Comparison of ENCODE assay signal across 17 cellular contexts in genomic region chr3:195761503-195762248, GRCh38. TPM values are rescaled to one million over a fixed set of nuclear protein-coding genes. Genes with fewer than 3 reads are reported as not detected.
DNase-seq lines count a peak whose midpoint lies in the region; ATAC-seq lines count a peak whose summit lies in the region.
"Had no signal": no experiment of that assay in that cellular context is flagged by ENCODE, and none has a peak within 500 bp of the region (broad histone marks: within the 10 kb centered on the region; RNA-seq: fewer than 3 reads in every experiment).

No MANE protein-coding gene starts in this region.

- intact Hi-C loops in left colon (cut with DNase I, micrococcal nuclease): no loop called here
- intact Hi-C loops in activated CD4-positive, alpha-beta T cell treated with anti-CD3 and anti-CD28 coated beads for 36 hours (cut with DNase I, micrococcal nuclease): no loop called here

- CTCF ChIA-PET in activated CD4-positive, alpha-beta T cell treated with anti-CD3 and anti-CD28 coated beads for 36 hours (lab: Charles Lee): no interaction called here

- peaks cover 66% of the 10 kb centered on the region for H3K27me3 Mint-ChIP-seq in stimulated activated naive CD8-positive, alpha-beta T cell treated with anti-CD3 and anti-CD28 coated beads, Interleukin-15, amount 100 ng/mL, for 72 hours
- peaks cover 46% of the 10 kb centered on the region for H3K27me3 Mint-ChIP-seq in activated CD4-positive, alpha-beta T cell treated with anti-CD3 and anti-CD28 coated beads for 36 hours

- no peaks in the 10 kb centered on the region for H3K9me3 Mint-ChIP-seq in stimulated activated naive CD8-positive, alpha-beta T cell treated with anti-CD3 and anti-CD28 coated beads, Interleukin-15, amount 100 ng/mL, for 72 hours
- no peaks in the 10 kb centered on the region for H3K9me3 Mint-ChIP-seq in activated CD4-positive, alpha-beta T cell treated with anti-CD3 and anti-CD28 coated beads for 36 hours (ENCODE audit: low read depth)
- H3K9me3 Mint-ChIP-seq: CD8-positive, alpha-beta memory T cell; neural progenitor cell had no signal

- no peak for DNase-seq in stimulated activated naive CD8-positive, alpha-beta T cell treated with anti-CD3 and anti-CD28 coated beads, Interleukin-15, amount 100 ng/mL, for 72 hours
- DNase-seq in stimulated activated naive CD8-positive, alpha-beta T cell treated with anti-CD3 and anti-CD28 coated beads, Interleukin-15, Interleukin-2, amounts not matched to agents 100 U/mL and 50 U/mL, for 24 hours: no peak
- DNase-seq in NCI-H510A treated with DMSO at 0.1 percent for 48 hours (lab: John Stamatoyannopoulos, UW) (peak; percentile 14), left colon (no peak), dermis blood vessel endothelial cell (no peak)
- DNase-seq in activated CD4-positive, alpha-beta T cell treated with anti-CD3 and anti-CD28 coated beads for 36 hours: no peak
- DNase-seq: activated effector memory CD4-positive, alpha-beta T cell treated with Interleukin-2 at 50 U/mL for 16 hours; caudate nucleus; CD8-positive, alpha-beta memory T cell; esophagus squamous epithelium; midbrain; NCI-H1048; PC-9 had no signal

- H3K4me1 Mint-ChIP-seq in stimulated activated naive CD8-positive, alpha-beta T cell treated with anti-CD3 and anti-CD28 coated beads, Interleukin-15, amount 100 ng/mL, for 72 hours: peaks cover 12% of the 10 kb centered on the region
- peaks cover 4% of the 10 kb centered on the region for H3K4me1 Mint-ChIP-seq in activated CD4-positive, alpha-beta T cell treated with anti-CD3 and anti-CD28 coated beads for 36 hours
- H3K4me1 Mint-ChIP-seq: neural progenitor cell had no signal

- ATAC-seq in stimulated activated naive CD8-positive, alpha-beta T cell treated with anti-CD3 and anti-CD28 coated beads, Interleukin-15, amount 100 ng/mL, for 72 hours: peak; percentile 58
- no peak for ATAC-seq in stimulated activated naive CD8-positive, alpha-beta T cell treated with anti-CD3 and anti-CD28 coated beads, Interleukin-15, Interleukin-2, amounts not matched to agents 100 U/mL and 50 U/mL, for 24 hours
- ATAC-seq in left colon: peak; percentile 7
- ATAC-seq in activated CD4-positive, alpha-beta T cell treated with anti-CD3 and anti-CD28 coated beads for 36 hours: no peak
- no peak for ATAC-seq in HG02798 (IDR thresholded peaks at IDR 0.05; ENCODE audit: poor library complexity, unreplicated experiment)
- ATAC-seq: activated CD4-positive, CD25-positive, alpha-beta regulatory T cell treated with anti-CD3 and anti-CD28 coated beads, Interleukin-2, amount 50 U/mL, for 24 hours had no signal

- POLR2A ChIA-PET in activated CD4-positive, alpha-beta T cell treated with anti-CD3 and anti-CD28 coated beads for 36 hours (lab: Charles Lee): no interaction called here

- no peak overlapping the region for H3K27ac Mint-ChIP-seq in stimulated activated naive CD8-positive, alpha-beta T cell treated with anti-CD3 and anti-CD28 coated beads, Interleukin-15, amount 100 ng/mL, for 72 hours
- no peak overlapping the region for H3K27ac Mint-ChIP-seq in activated CD4-positive, alpha-beta T cell treated with anti-CD3 and anti-CD28 coated beads for 36 hours
- H3K27ac Mint-ChIP-seq: CD8-positive, alpha-beta memory T cell; neural progenitor cell had no signal

- no peaks in the 10 kb centered on the region for H3K36me3 Mint-ChIP-seq in activated CD4-positive, alpha-beta T cell treated with anti-CD3 and anti-CD28 coated beads for 36 hours (ENCODE audit: low read depth)
- H3K36me3 Mint-ChIP-seq: CD8-positive, alpha-beta memory T cell; neural progenitor cell had no signal

- H3K4me3 Mint-ChIP-seq in stimulated activated naive CD8-positive, alpha-beta T cell treated with anti-CD3 and anti-CD28 coated beads, Interleukin-15, amount 100 ng/mL, for 72 hours: peak overlapping the region in 1 of 2 donors; percentile 54
- no peak overlapping the region for H3K4me3 Mint-ChIP-seq in activated CD4-positive, alpha-beta T cell treated with anti-CD3 and anti-CD28 coated beads for 36 hours
- H3K4me3 Mint-ChIP-seq: neural progenitor cell had no signal

RNA-seq across cellular contexts. Expression of gene MUC20, which starts 40.9 kb away (rescaled TPM):
- total RNA-seq in left colon (100 to 1,000 TPM; 110 to 115 TPM), dermis blood vessel endothelial cell (0.51 TPM in 1 of 2 replicates, not detected in the other)
- under 1 TPM; 0.30 to 0.54 TPM for total RNA-seq in activated CD4-positive, alpha-beta T cell treated with anti-CD3 and anti-CD28 coated beads for 36 hours
- total RNA-seq: SK-MEL-5 had no signal

RNA-seq across cellular contexts. Expression of gene MUC4, which starts 50.1 kb away (rescaled TPM):
- total RNA-seq in left colon (100 to 1,000 TPM; 114 to 356 TPM), dermis blood vessel endothelial cell (0.17 TPM in 1 of 2 replicates, not detected in the other)
- total RNA-seq in activated CD4-positive, alpha-beta T cell treated with anti-CD3 and anti-CD28 coated beads for 36 hours: under 1 TPM; 0.09 to 0.14 TPM
- total RNA-seq: SK-MEL-5 had no signal

Comparison
In these comparisons a context has a peak if more than half of its experiments do, and no peak if none do; other contexts are left out.
1. ATAC-seq: peak in stimulated activated naive CD8-positive, alpha-beta T cell treated with anti-CD3 and anti-CD28 coated beads, Interleukin-15, amount 100 ng/mL, for 72 hours (single experiment) and left colon (single experiment); none in stimulated activated naive CD8-positive, alpha-beta T cell treated with anti-CD3 and anti-CD28 coated beads, Interleukin-15, Interleukin-2, amounts not matched to agents 100 U/mL and 50 U/mL, for 24 hours (single experiment), activated CD4-positive, alpha-beta T cell treated with anti-CD3 and anti-CD28 coated beads for 36 hours (single experiment) and HG02798 (single experiment).
2. RNA of gene MUC20, which starts 40.9 kb away (total RNA-seq): 110 to 115 TPM in left colon; 0.30 to 0.54 TPM in activated CD4-positive, alpha-beta T cell treated with anti-CD3 and anti-CD28 coated beads for 36 hours and 0.51 TPM in dermis blood vessel endothelial cell; every median in the first group is over 10 times any median in the second.
3. RNA of gene MUC4, which starts 50.1 kb away (total RNA-seq): 114 to 356 TPM in left colon; 0.17 TPM in dermis blood vessel endothelial cell and 0.09 to 0.14 TPM in activated CD4-positive, alpha-beta T cell treated with anti-CD3 and anti-CD28 coated beads for 36 hours; every median in the first group is over 10 times any median in the second.